Comparison of ENCODE assay signal across 28 cellular contexts in genomic region chr22:49021926-49022815, GRCh38.
DNase-seq lines count a peak whose midpoint lies in the region; ATAC-seq and TF ChIP-seq lines count a peak whose summit lies in the region.
"Had no signal": no experiment of that assay in that cellular context is flagged by ENCODE, and none has a peak within 500 bp of the region (broad histone marks: within the 10 kb centered on the region; RNA-seq: fewer than 3 reads in every experiment).

No MANE protein-coding gene starts in this region.

- H3K9me3 Mint-ChIP-seq in stimulated activated naive CD8-positive, alpha-beta T cell treated with anti-CD3 and anti-CD28 coated beads, Interleukin-15, amount 100 ng/mL, for 72 hours, result no peaks in the 10 kb centered on the region
- H3K9me3 Mint-ChIP-seq: activated B cell treated with CpG ODN at 0.5 μM for 24 hours; activated naive CD4-positive, alpha-beta T cell treated with anti-CD3 and anti-CD28 coated beads, Interleukin-2, amount 50 U/mL, for 72 hours; activated T-cell treated with anti-CD3 and anti-CD28 coated beads, Interleukin-2, amount 50 U/mL, for 72 hours; CD8-positive, alpha-beta T cell; IgD-negative memory B cell; nephron had no signal

- H3K9me3 ChIP-seq in ascending aorta, result no peaks in the 10 kb centered on the region
- no peaks in the 10 kb centered on the region for H3K9me3 ChIP-seq in lower lobe of right lung
- no peaks in the 10 kb centered on the region for H3K9me3 ChIP-seq in thoracic aorta
- H3K9me3 ChIP-seq: A549, gastroesophageal sphincter, pancreas, testis, vagina had no signal

- intact Hi-C loops in ascending aorta (cut with DNase I) (no loop called here), lower lobe of right lung (cut with DNase I) (no loop called here)

- H3K27me3 ChIP-seq in ascending aorta (no peaks in the 10 kb centered on the region), lower lobe of right lung (ENCODE audit: low read depth) (no peaks in the 10 kb centered on the region), thoracic aorta (replicated peaks; ENCODE audit: insufficient read depth) (no peaks in the 10 kb centered on the region)
- H3K27me3 ChIP-seq: pancreas, testis, vagina had no signal

- H3K4me3 Mint-ChIP-seq in stimulated activated naive CD8-positive, alpha-beta T cell treated with anti-CD3 and anti-CD28 coated beads, Interleukin-15, amount 100 ng/mL, for 72 hours, result no peak overlapping the region
- H3K4me3 Mint-ChIP-seq: activated B cell treated with CpG ODN at 0.5 μM for 24 hours; activated T-cell treated with anti-CD3 and anti-CD28 coated beads, Interleukin-2, amount 50 U/mL, for 72 hours; CD8-positive, alpha-beta T cell; IgD-negative memory B cell; nephron had no signal

- ATAC-seq in lower lobe of right lung (no peak), thoracic aorta (ENCODE audit: insufficient number of reproducible peaks, low FRiP score, low read depth) (no peak)
- no peak for ATAC-seq in stimulated activated naive CD8-positive, alpha-beta T cell treated with anti-CD3 and anti-CD28 coated beads, Interleukin-15, amount 100 ng/mL, for 72 hours
- ATAC-seq: A549; activated naive CD4-positive, alpha-beta T cell treated with anti-CD3 and anti-CD28 coated beads, Interleukin-2, amount 50 U/mL, for 72 hours; activated T-cell treated with anti-CD3 and anti-CD28 coated beads, Interleukin-2, amount 50 U/mL, for 72 hours; CD8-positive, alpha-beta T cell; gastroesophageal sphincter; pancreas; right cardiac atrium had no signal

- H3K4me1 Mint-ChIP-seq in stimulated activated naive CD8-positive, alpha-beta T cell treated with anti-CD3 and anti-CD28 coated beads, Interleukin-15, amount 100 ng/mL, for 72 hours, result no peaks in the 10 kb centered on the region
- H3K4me1 Mint-ChIP-seq: activated B cell treated with CpG ODN at 0.5 μM for 24 hours, IgD-negative memory B cell, nephron had no signal

- no peak overlapping the region for H3K27ac Mint-ChIP-seq in stimulated activated naive CD8-positive, alpha-beta T cell treated with anti-CD3 and anti-CD28 coated beads, Interleukin-15, amount 100 ng/mL, for 72 hours
- H3K27ac Mint-ChIP-seq: activated B cell treated with CpG ODN at 0.5 μM for 24 hours; activated naive CD4-positive, alpha-beta T cell treated with anti-CD3 and anti-CD28 coated beads, Interleukin-2, amount 50 U/mL, for 72 hours; activated T-cell treated with anti-CD3 and anti-CD28 coated beads, Interleukin-2, amount 50 U/mL, for 72 hours; CD8-positive, alpha-beta T cell; IgD-negative memory B cell; nephron had no signal

- TF ChIP-seq CTCF in ascending aorta (IDR thresholded peaks at IDR 0.05) (no peak), lower lobe of right lung (IDR thresholded peaks at IDR 0.05) (no peak), thoracic aorta (IDR thresholded peaks at IDR 0.05) (no peak)

- peak; percentile 5 for DNase-seq in activated naive CD4-positive, alpha-beta T cell treated with anti-CD3 and anti-CD28 coated beads, Interleukin-2, amount 50 U/mL, for 16 hours
- no peak for DNase-seq in activated naive CD4-positive, alpha-beta T cell treated with Interleukin-2 at 50 U/mL for 16 hours
- DNase-seq in ascending aorta (ENCODE audit: low spot score in 2 of 2) (peak; percentile 3 to 52), lower lobe of right lung (peak; percentile 35), thoracic aorta (ENCODE audit: low spot score) (no peak), SW480 (ENCODE audit: low spot score) (no peak)
- no peak for DNase-seq in central memory CD4-positive, alpha-beta T cell
- no peak for DNase-seq in stimulated activated naive CD8-positive, alpha-beta T cell treated with anti-CD3 and anti-CD28 coated beads, Interleukin-15, amount 100 ng/mL, for 72 hours
- DNase-seq: activated B cell treated with CpG ODN at 0.5 μM for 24 hours; activated CD4-positive, alpha-beta T cell treated with anti-CD3 and anti-CD28 coated beads, Interleukin-2, amount 50 U/mL, for 1 hour; activated T-cell treated with anti-CD3 and anti-CD28 coated beads, Interleukin-2, amount 50 U/mL, for 72 hours; CD8-positive, alpha-beta T cell; H7; NCI-H1092; NCI-H1930; NCI-H524 treated with DMSO at 0.1 percent for 48 hours; SIG-M5; stimulated activated naive CD4-positive, alpha-beta T cell; T1000; testis had no signal

- H3K36me3 ChIP-seq in ascending aorta (no peaks in the 10 kb centered on the region), lower lobe of right lung (no peaks in the 10 kb centered on the region), thoracic aorta (no peaks in the 10 kb centered on the region)
- H3K36me3 ChIP-seq: gastroesophageal sphincter, pancreas, vagina had no signal

- no peaks in the 10 kb centered on the region for H3K4me1 ChIP-seq in ascending aorta
- H3K4me1 ChIP-seq in lower lobe of right lung, result peaks cover 5% of the 10 kb centered on the region
- peaks cover 0 to 38% of the 10 kb centered on the region in 2 donors for H3K4me1 ChIP-seq in thoracic aorta (ENCODE audit: control insufficient read depth in 1 of 2, low read depth in 2 of 2)
- H3K4me1 ChIP-seq: A549, gastroesophageal sphincter, pancreas, vagina had no signal

- peaks cover 17% of the 10 kb centered on the region for H3K27me3 Mint-ChIP-seq in stimulated activated naive CD8-positive, alpha-beta T cell treated with anti-CD3 and anti-CD28 coated beads, Interleukin-15, amount 100 ng/mL, for 72 hours
- H3K27me3 Mint-ChIP-seq: activated B cell treated with CpG ODN at 0.5 μM for 24 hours had no signal

- H3K27ac ChIP-seq in ascending aorta (peak overlapping the region in 1 of 2 donors; percentile 15), lower lobe of right lung (no peak overlapping the region), thoracic aorta (peak overlapping the region; percentile 29 to 53)
- H3K27ac ChIP-seq: A549, gastroesophageal sphincter, pancreas, testis, vagina had no signal

- H3K4me3 ChIP-seq in ascending aorta, result no peak overlapping the region
- H3K4me3 ChIP-seq in lower lobe of right lung, result no peak overlapping the region
- no peak overlapping the region for H3K4me3 ChIP-seq in thoracic aorta
- H3K4me3 ChIP-seq: A549, gastroesophageal sphincter, pancreas, testis, vagina had no signal

Comparison
In these comparisons a context has a peak if more than half of its experiments do, and no peak if none do; other contexts are left out.
1. DNase-seq: peak in activated naive CD4-positive, alpha-beta T cell treated with anti-CD3 and anti-CD28 coated beads, Interleukin-2, amount 50 U/mL, for 16 hours (single experiment), ascending aorta (2 of 2) and lower lobe of right lung (single experiment); none in activated naive CD4-positive, alpha-beta T cell treated with Interleukin-2 at 50 U/mL for 16 hours (single experiment), thoracic aorta (single experiment), central memory CD4-positive, alpha-beta T cell (single experiment), SW480 (single experiment) and stimulated activated naive CD8-positive, alpha-beta T cell treated with anti-CD3 and anti-CD28 coated beads, Interleukin-15, amount 100 ng/mL, for 72 hours (0 of 2).